ENCODE assay signal across 13 cellular contexts in genomic region chr7:583410-584121, GRCh38.
A peak's percentile ranks its signal among the peaks of the same experiment; 100 is the strongest.
DNase-seq lines count a peak whose midpoint lies in the region; ATAC-seq, FAIRE-seq and TF ChIP-seq lines count a peak whose summit lies in the region.
"Had no signal": no experiment of that assay in that cellular context is flagged by ENCODE, and none has a peak within 500 bp of the region (broad histone marks: within the 10 kb centered on the region; RNA-seq: fewer than 3 reads in every experiment).

No MANE protein-coding gene starts in this region.

- no peak overlapping the region for H2AFZ ChIP-seq in HepG2 (ENCODE audit: low read length)

- FAIRE-seq in HepG2 (lab: Jason Lieb, UNC) (no peak), urothelium cell line (lab: Jason Lieb, UNC) (peak; percentile 98)
- FAIRE-seq: frontal cortex had no signal

- no peaks in the 10 kb centered on the region for H3K9me3 ChIP-seq in HepG2 (ENCODE audit: low read length)
- H3K9me3 ChIP-seq in right lobe of liver = no peaks in the 10 kb centered on the region
- no peaks in the 10 kb centered on the region for H3K9me3 ChIP-seq in suprapubic skin
- H3K9me3 ChIP-seq: BE2C, SJSA1 had no signal

- POLR2A ChIA-PET in HepG2 (lab: Yijun Ruan, JAX) = no interaction called here
- POLR2A ChIA-PET in activated CD8-positive, alpha-beta T cell treated with anti-CD3 and anti-CD28 coated beads for 36 hours (lab: Charles Lee) = interaction anchor here (1.0 to 3.2 kb wide), 6 partner anchors 12 to 60 kb away, joined by 3 to 50 read pairs (median 7); no protein-coding TSS in a partner anchor

- TF ChIP-seq CTCF in HepG2 (CRISPR knock-in tag; IDR thresholded peaks at IDR 0.05) (no peak), right lobe of liver (IDR thresholded peaks at IDR 0.05) (no peak), mesothelial cell of epicardium (IDR thresholded peaks at IDR 0.05; ENCODE audit: unreplicated experiment) (no peak), suprapubic skin (IDR thresholded peaks at IDR 0.05) (no peak)
- no peak for TF ChIP-seq CTCF in activated CD8-positive, alpha-beta T cell treated with anti-CD3 and anti-CD28 coated beads for 36 hours (IDR thresholded peaks at IDR 0.05)

- CTCF ChIA-PET in HepG2 (lab: Yijun Ruan, JAX; ENCODE audit: low intra/inter-chr PET ratio, low total read pairs) = no interaction called here
- CTCF ChIA-PET in activated CD8-positive, alpha-beta T cell treated with anti-CD3 and anti-CD28 coated beads for 36 hours (lab: Charles Lee) = interaction anchor here (0.6 kb wide), 1 partner anchor 188 kb away, joined by 3 read pairs; no protein-coding TSS in a partner anchor

- TF ChIP-seq POLR2A in HepG2 (IDR thresholded peaks at IDR 0.05; ENCODE audit: insufficient read depth in 1 of 2, low read depth in 2 of 2, low read length in 2 of 2) (no peak), right lobe of liver (IDR thresholded peaks at IDR 0.05) (no peak), suprapubic skin (IDR thresholded peaks at IDR 0.05) (no peak)

- no peaks in the 10 kb centered on the region for H3K27me3 ChIP-seq in HepG2 (ENCODE audit: control insufficient read depth in 1 of 2, insufficient read depth in 2 of 2, low read length in 2 of 2)
- H3K27me3 ChIP-seq in right lobe of liver = no peaks in the 10 kb centered on the region
- no peaks in the 10 kb centered on the region for H3K27me3 ChIP-seq in suprapubic skin
- H3K27me3 ChIP-seq: BE2C, SJSA1 had no signal

- ATAC-seq in HepG2 = no peak
- ATAC-seq in right lobe of liver = no peak
- ATAC-seq in activated CD8-positive, alpha-beta T cell treated with anti-CD3 and anti-CD28 coated beads for 36 hours = peak; percentile 45
- no peak for ATAC-seq in HG03342 (IDR thresholded peaks at IDR 0.05; ENCODE audit: unreplicated experiment)

- DNase-seq in HepG2 (ENCODE audit: low spot score) = no peak
- no peak for DNase-seq in right lobe of liver
- no peak for DNase-seq in activated CD8-positive, alpha-beta T cell treated with anti-CD3 and anti-CD28 coated beads for 36 hours
- DNase-seq in mesothelial cell of epicardium (ENCODE audit: low spot score in 2 of 2, unreplicated experiment in 2 of 2) = no peak
- DNase-seq in urothelium cell line (ENCODE audit: low spot score) = no peak
- DNase-seq in stimulated activated CD4-positive, alpha-beta T cell treated with anti-CD3 and anti-CD28 coated beads, Interleukin-2, amount 100 ng/mL, for 48 hours = no peak
- DNase-seq in suprapubic skin (ENCODE audit: low spot score in 2 of 2) = no peak
- DNase-seq: BE2C; NCI-H1092 treated with DMSO at 0.1 percent for 48 hours; NK-92 treated with Interleukin-12 subunit alpha and Interleukin-12 subunit beta, amount 100 ng/mL, for 24 hours had no signal

- H3K27ac ChIP-seq in HepG2 (ENCODE audit: extremely low read length, insufficient read depth, low read length) = no peak overlapping the region
- H3K27ac ChIP-seq in right lobe of liver = no peak overlapping the region
- H3K27ac ChIP-seq in suprapubic skin = no peak overlapping the region
- H3K27ac ChIP-seq: SJSA1 had no signal

- H4K20me1 ChIP-seq in HepG2 (ENCODE audit: insufficient read depth, low read length) = no peaks in the 10 kb centered on the region

- H3K36me3 ChIP-seq in HepG2 (replicated peaks in 1 of 2; ENCODE audit: control insufficient read depth in 1 of 2, insufficient read depth in 2 of 2, low read length in 2 of 2) = peaks cover 11 to 53% of the 10 kb centered on the region in 2 experiments; a peak in 4 of 5 replicates
- H3K36me3 ChIP-seq in right lobe of liver = no peaks in the 10 kb centered on the region
- no peaks in the 10 kb centered on the region for H3K36me3 ChIP-seq in suprapubic skin
- H3K36me3 ChIP-seq: BE2C, SJSA1 had no signal

- H3K4me1 ChIP-seq in HepG2 (ENCODE audit: insufficient read depth, low read length) (no peaks in the 10 kb centered on the region), right lobe of liver (no peaks in the 10 kb centered on the region), suprapubic skin (no peaks in the 10 kb centered on the region)
- H3K4me1 ChIP-seq: BE2C, SJSA1 had no signal

- intact Hi-C loops in HepG2 (cut with micrococcal nuclease; ENCODE audit: unreplicated experiment) = no loop called here
- intact Hi-C loops in right lobe of liver (cut with DNase I) = no loop called here
- intact Hi-C loops in activated CD8-positive, alpha-beta T cell treated with anti-CD3 and anti-CD28 coated beads for 36 hours (cut with micrococcal nuclease) = no loop called here

- in situ Hi-C loops in HepG2 (cut with HindIII; ENCODE audit: extremely low pct_ligation_motif_present, low pct_unique_long_range_greater_than_20kb) = no loop called here

- TF ChIP-seq EP300 in HepG2 (IDR thresholded peaks at IDR 0.05; ENCODE audit: low read depth in 2 of 2, low read length in 2 of 2) (no peak), HepG2 (CRISPR knock-in tag; IDR thresholded peaks at IDR 0.05; ENCODE audit: borderline replicate concordance) (no peak), suprapubic skin (IDR thresholded peaks at IDR 0.05) (no peak)

- no TSS peak for BruUV-seq in HepG2 (replicated peaks; lab: Mats Ljungman, UMichigan)

- no peak for TF ChIP-seq RAD21 in HepG2 (CRISPR knock-in tag; IDR thresholded peaks at IDR 0.05)

- H3K27me3 Mint-ChIP-seq in activated CD8-positive, alpha-beta T cell treated with anti-CD3 and anti-CD28 coated beads for 36 hours = no peaks in the 10 kb centered on the region
- no peaks in the 10 kb centered on the region for H3K27me3 Mint-ChIP-seq in mesothelial cell of epicardium (ENCODE audit: low read depth)

- peaks cover 78% of the 10 kb centered on the region for H3K36me3 Mint-ChIP-seq in activated CD8-positive, alpha-beta T cell treated with anti-CD3 and anti-CD28 coated beads for 36 hours (ENCODE audit: low read depth)
- H3K36me3 Mint-ChIP-seq in mesothelial cell of epicardium = peaks cover 55% of the 10 kb centered on the region

- peaks cover 39% of the 10 kb centered on the region for H3K4me1 Mint-ChIP-seq in activated CD8-positive, alpha-beta T cell treated with anti-CD3 and anti-CD28 coated beads for 36 hours (ENCODE audit: low read depth)
- peaks cover 13% of the 10 kb centered on the region for H3K4me1 Mint-ChIP-seq in mesothelial cell of epicardium

- WGBS in HepG2 (ENCODE audit: low lambda C conversion rate) = 96% methylated on average over 30 of the region's 30 CpGs
- 67% methylated on average over 17 of the region's 30 CpGs for WGBS in right lobe of liver (ENCODE audit: insufficient coverage, low coverage, low lambda C conversion rate, missing lambda C conversion rate)
- WGBS in suprapubic skin = 92% methylated on average over 30 of the region's 30 CpGs

- peaks cover 15% of the 10 kb centered on the region for H3K9me3 Mint-ChIP-seq in activated CD8-positive, alpha-beta T cell treated with anti-CD3 and anti-CD28 coated beads for 36 hours
- H3K9me3 Mint-ChIP-seq in mesothelial cell of epicardium = peaks cover 11% of the 10 kb centered on the region

- no peaks in the 10 kb centered on the region for H3K79me2 ChIP-seq in HepG2 (ENCODE audit: insufficient read depth, low read length)

- no peak overlapping the region for H3K9ac ChIP-seq in HepG2 (ENCODE audit: insufficient read depth, low read depth, low read length)

- peak overlapping the region; percentile 96 for H3K27ac Mint-ChIP-seq in activated CD8-positive, alpha-beta T cell treated with anti-CD3 and anti-CD28 coated beads for 36 hours
- peak overlapping the region; percentile 20 for H3K27ac Mint-ChIP-seq in mesothelial cell of epicardium

- H3K4me2 ChIP-seq in HepG2 (ENCODE audit: low read depth, low read length) = no peak overlapping the region

- peak overlapping the region; percentile 78 for H3K4me3 Mint-ChIP-seq in activated CD8-positive, alpha-beta T cell treated with anti-CD3 and anti-CD28 coated beads for 36 hours
- H3K4me3 Mint-ChIP-seq in mesothelial cell of epicardium = no peak overlapping the region

- no peak overlapping the region for H3K4me3 ChIP-seq in HepG2 (replicated peaks in 1 of 3; ENCODE audit: insufficient read depth in 1 of 3, low read depth in 2 of 3, low read length in 3 of 3)
- no peak overlapping the region for H3K4me3 ChIP-seq in right lobe of liver
- H3K4me3 ChIP-seq in suprapubic skin = no peak overlapping the region
- H3K4me3 ChIP-seq: SJSA1 had no signal

TF ChIP-seq in HepG2, 621 proteins besides CTCF, POLR2A, EP300 and RAD21:
- peak; percentile 76 for TF ChIP-seq ZBTB43 (CRISPR knock-in tag; conservative IDR thresholded peaks at IDR 0.05)
- no peak for TF ChIP-seq JUNB (CRISPR knock-in tag; IDR thresholded peaks at IDR 0.05; ENCODE audit: borderline replicate concordance)
- peak; percentile 80 for TF ChIP-seq MNT (IDR thresholded peaks at IDR 0.05)
